Comparison of ENCODE assay signal across 18 cellular contexts in genomic region chr21:44895859-44896258, GRCh38. TPM values are rescaled to one million over a fixed set of nuclear protein-coding genes. Genes with fewer than 3 reads are reported as not detected.
DNase-seq lines count a peak whose midpoint lies in the region; ATAC-seq and TF ChIP-seq lines count a peak whose summit lies in the region.
"Had no signal": no experiment of that assay in that cellular context is flagged by ENCODE, and none has a peak within 500 bp of the region (broad histone marks: within the 10 kb centered on the region; RNA-seq: fewer than 3 reads in every experiment).

No MANE protein-coding gene starts in this region.

- no peak for ATAC-seq in Right ventricle myocardium inferior
- ATAC-seq in right cardiac atrium, result no peak
- no peak for ATAC-seq in activated CD8-positive, alpha-beta T cell treated with anti-CD3 and anti-CD28 coated beads for 36 hours
- ATAC-seq in activated T-helper 17 cell treated with anti-CD3 and anti-CD28 coated beads, Interleukin-2, amount 50 U/mL, for 72 hours (replicated peaks), result no peak

- H3K36me3 Mint-ChIP-seq in activated CD8-positive, alpha-beta T cell treated with anti-CD3 and anti-CD28 coated beads for 36 hours (ENCODE audit: low read depth), result peaks cover 33% of the 10 kb centered on the region
- peaks cover 8 to 27% (median 14%) of the 10 kb centered on the region in 3 donors for H3K36me3 Mint-ChIP-seq in immature natural killer cell
- H3K36me3 Mint-ChIP-seq in activated T-helper 17 cell treated with anti-CD3 and anti-CD28 coated beads, Interleukin-2, amount 50 U/mL, for 72 hours (ENCODE audit: low read depth), result peaks cover 81% of the 10 kb centered on the region

- WGBS in right cardiac atrium, result 88% methylated on average over 11 of the region's 11 CpGs
- 87 to 95% (median 93%) methylated on average over 11 of the region's 11 CpGs for WGBS in spleen, 5 donors

- H3K4me1 Mint-ChIP-seq in activated CD8-positive, alpha-beta T cell treated with anti-CD3 and anti-CD28 coated beads for 36 hours (ENCODE audit: low read depth), result peaks cover 19% of the 10 kb centered on the region
- peaks cover 26 to 30% of the 10 kb centered on the region in 2 donors for H3K4me1 Mint-ChIP-seq in immature natural killer cell
- H3K4me1 Mint-ChIP-seq in activated T-helper 17 cell treated with anti-CD3 and anti-CD28 coated beads, Interleukin-2, amount 50 U/mL, for 72 hours, result peaks cover 7% of the 10 kb centered on the region

- no peaks in the 10 kb centered on the region for H3K9me3 ChIP-seq in right cardiac atrium (ENCODE audit: control insufficient read depth, low read length)
- no peaks in the 10 kb centered on the region for H3K9me3 ChIP-seq in spleen
- H3K9me3 ChIP-seq: Peyer's patch had no signal

- DNase-seq in Right ventricle myocardium inferior (ENCODE audit: missing footprints) (peak; percentile 13), right cardiac atrium (no peak), immature natural killer cell (no peak), spleen (peak; percentile 70)
- DNase-seq in activated CD8-positive, alpha-beta T cell treated with anti-CD3 and anti-CD28 coated beads for 36 hours, result no peak
- DNase-seq in activated CD4-positive, alpha-beta T cell treated with anti-CD3 and anti-CD28 coated beads, Interleukin-2, amount 50 U/mL, for 4 hours, result no peak
- DNase-seq: AML-193; CD4-positive, alpha-beta memory T cell; DMS79; KG1; NCI-H1092 treated with DMSO at 0.1 percent for 48 hours; NCI-H1930; NCI-H510A; NCI-H82; Peyer's patch; SHP77 treated with DMSO at 0.1 percent for 48 hours had no signal

- peaks cover 0 to 99% (median 70%) of the 10 kb centered on the region in 6 donors for H3K36me3 ChIP-seq in spleen
- H3K36me3 ChIP-seq: Peyer's patch had no signal

- no peak overlapping the region for H3K4me3 ChIP-seq in right cardiac atrium (ENCODE audit: low read length)
- no peak overlapping the region for H3K4me3 ChIP-seq in spleen
- H3K4me3 ChIP-seq: Peyer's patch had no signal

- H3K4me3 Mint-ChIP-seq in activated CD8-positive, alpha-beta T cell treated with anti-CD3 and anti-CD28 coated beads for 36 hours, result no peak overlapping the region
- no peak overlapping the region for H3K4me3 Mint-ChIP-seq in immature natural killer cell
- H3K4me3 Mint-ChIP-seq in activated T-helper 17 cell treated with anti-CD3 and anti-CD28 coated beads, Interleukin-2, amount 50 U/mL, for 72 hours, result no peak overlapping the region
- H3K4me3 Mint-ChIP-seq: CD4-positive, alpha-beta memory T cell had no signal

- CTCF ChIA-PET in activated CD8-positive, alpha-beta T cell treated with anti-CD3 and anti-CD28 coated beads for 36 hours (lab: Charles Lee), result interaction anchor here (0.6 to 7.3 kb wide), 5 partner anchors 12 to 158 kb away, joined by 3 to 83 read pairs (median 6); no protein-coding TSS in a partner anchor

- H3K27ac ChIP-seq in right cardiac atrium (ENCODE audit: low read length) (no peak overlapping the region), spleen (peak overlapping the region in 1 of 8 donors; percentile 75)
- H3K27ac ChIP-seq: Peyer's patch had no signal

- H3K27me3 ChIP-seq in right cardiac atrium (ENCODE audit: control insufficient read depth, insufficient read depth) (no peaks in the 10 kb centered on the region), spleen (replicated peaks in 1 of 7) (no peaks in the 10 kb centered on the region)
- H3K27me3 ChIP-seq: Peyer's patch had no signal

- no peaks in the 10 kb centered on the region for H3K4me1 ChIP-seq in right cardiac atrium (ENCODE audit: control insufficient read depth, insufficient read depth, low read length)
- peaks cover 0 to 80% (median 33%) of the 10 kb centered on the region in 6 donors for H3K4me1 ChIP-seq in spleen

- no peaks in the 10 kb centered on the region for H3K27me3 Mint-ChIP-seq in activated CD8-positive, alpha-beta T cell treated with anti-CD3 and anti-CD28 coated beads for 36 hours
- peaks cover 7 to 16% (median 10%) of the 10 kb centered on the region in 3 donors for H3K27me3 Mint-ChIP-seq in immature natural killer cell (ENCODE audit: low read depth in 3 of 3)
- H3K27me3 Mint-ChIP-seq in activated T-helper 17 cell treated with anti-CD3 and anti-CD28 coated beads, Interleukin-2, amount 50 U/mL, for 72 hours, result no peaks in the 10 kb centered on the region
- H3K27me3 Mint-ChIP-seq: CD4-positive, alpha-beta memory T cell had no signal

- peak overlapping the region; percentile 61 for H3K27ac Mint-ChIP-seq in activated CD8-positive, alpha-beta T cell treated with anti-CD3 and anti-CD28 coated beads for 36 hours
- peak overlapping the region in 5 of 6 donors; percentile 3 to 46 (median 36) for H3K27ac Mint-ChIP-seq in immature natural killer cell
- H3K27ac Mint-ChIP-seq in activated T-helper 17 cell treated with anti-CD3 and anti-CD28 coated beads, Interleukin-2, amount 50 U/mL, for 72 hours, result no peak overlapping the region

- TF ChIP-seq CTCF in activated CD8-positive, alpha-beta T cell treated with anti-CD3 and anti-CD28 coated beads for 36 hours (IDR thresholded peaks at IDR 0.05), result no peak
- TF ChIP-seq CTCF in spleen (IDR thresholded peaks at IDR 0.05 in 8 of 11, conservative IDR thresholded peaks at IDR 0.05 in 3 of 11), result no peak

- POLR2A ChIA-PET in activated CD8-positive, alpha-beta T cell treated with anti-CD3 and anti-CD28 coated beads for 36 hours (lab: Charles Lee), result interaction anchor here (0.6 to 17.0 kb wide), 8 partner anchors 11 to 470 kb away, joined by 3 to 166 read pairs (median 6); partner anchors contain the start of gene PTTG1IP

- TF ChIP-seq POLR2A in spleen (IDR thresholded peaks at IDR 0.05), result no peak

- no peaks in the 10 kb centered on the region for H3K9me3 Mint-ChIP-seq in activated CD8-positive, alpha-beta T cell treated with anti-CD3 and anti-CD28 coated beads for 36 hours
- no peaks in the 10 kb centered on the region for H3K9me3 Mint-ChIP-seq in immature natural killer cell
- H3K9me3 Mint-ChIP-seq in activated T-helper 17 cell treated with anti-CD3 and anti-CD28 coated beads, Interleukin-2, amount 50 U/mL, for 72 hours, result no peaks in the 10 kb centered on the region
- H3K9me3 Mint-ChIP-seq: CD4-positive, alpha-beta memory T cell had no signal

- intact Hi-C loops in Right ventricle myocardium inferior (cut with DNase I), result no loop called here
- intact Hi-C loops in right cardiac atrium (cut with DNase I), result no loop called here
- intact Hi-C loops in activated CD8-positive, alpha-beta T cell treated with anti-CD3 and anti-CD28 coated beads for 36 hours (cut with micrococcal nuclease), result no loop called here
- intact Hi-C loops in spleen (cut with DNase I; ENCODE audit: low total_unique reads), result no loop called here

RNA-seq across cellular contexts. Expression of gene PTTG1IP, which starts 22.4 kb away (rescaled TPM):
- 160 TPM for total RNA-seq in Right ventricle myocardium inferior
- total RNA-seq in right cardiac atrium, result 100 to 1,000 TPM; 192 to 206 (median 197) TPM
- polyA plus RNA-seq in right cardiac atrium, result 172 TPM
- total RNA-seq in activated CD8-positive, alpha-beta T cell treated with anti-CD3 and anti-CD28 coated beads for 36 hours, result 10 to 100 TPM; 60.7 to 61.8 TPM
- polyA plus RNA-seq in immature natural killer cell, result 100 to 1,000 TPM in 1 of 3 donors, 10 to 100 TPM in 2; 67.7 to 103 (median 92.9) TPM
- 100 to 1,000 TPM; 121 to 189 (median 165) TPM for total RNA-seq in spleen
- polyA plus RNA-seq in spleen, result 10 to 100 TPM; 57.6 to 69.3 (median 64.9) TPM
- total RNA-seq in activated T-helper 17 cell treated with anti-CD3 and anti-CD28 coated beads, Interleukin-2, amount 50 U/mL, for 72 hours, result 10 to 100 TPM; 76.5 to 78.8 TPM

RNA-seq across cellular contexts. Expression of gene ITGB2, which starts 24.8 kb away (rescaled TPM):
- 36.7 TPM for total RNA-seq in Right ventricle myocardium inferior
- 10 to 100 TPM; 19.1 to 46.5 (median 33.7) TPM for total RNA-seq in right cardiac atrium
- polyA plus RNA-seq in right cardiac atrium, result 11.9 TPM
- 100 to 1,000 TPM; 340 to 343 TPM for total RNA-seq in activated CD8-positive, alpha-beta T cell treated with anti-CD3 and anti-CD28 coated beads for 36 hours
- polyA plus RNA-seq in immature natural killer cell, result 1,000 to 10,000 TPM; 1,416 to 2,161 (median 1,452) TPM
- 100 to 1,000 TPM; 285 to 754 (median 415) TPM for total RNA-seq in spleen
- 100 to 1,000 TPM in 2 of 3 donors, 10 to 100 TPM in 1; 92.1 to 332 (median 250) TPM for polyA plus RNA-seq in spleen
- 100 to 1,000 TPM; 240 to 302 TPM for total RNA-seq in activated T-helper 17 cell treated with anti-CD3 and anti-CD28 coated beads, Interleukin-2, amount 50 U/mL, for 72 hours
- total RNA-seq: G401 had no signal

RNA-seq across cellular contexts. Expression of gene SLX9, which starts 44.0 kb away (rescaled TPM):
- total RNA-seq in Right ventricle myocardium inferior (66.5 TPM), right cardiac atrium (10 to 100 TPM; 19.2 to 26.5 (median 24.1) TPM), spleen (10 to 100 TPM in 6 of 7 donors, 1 to 10 TPM in 1; 6.1 to 30.6 (median 26.4) TPM)
- polyA plus RNA-seq in right cardiac atrium (25.1 TPM), immature natural killer cell (10 to 100 TPM in 2 of 3 donors, 1 to 10 TPM in 1; 7.1 to 12.4 (median 11.3) TPM), spleen (10 to 100 TPM; 16.4 to 35.4 (median 28.5) TPM)
- 10 to 100 TPM; 76.0 to 76.5 TPM for total RNA-seq in activated CD8-positive, alpha-beta T cell treated with anti-CD3 and anti-CD28 coated beads for 36 hours
- total RNA-seq in activated T-helper 17 cell treated with anti-CD3 and anti-CD28 coated beads, Interleukin-2, amount 50 U/mL, for 72 hours, result 10 to 100 TPM; 28.6 to 56.7 TPM

Comparison
In these comparisons a context has a peak if more than half of its experiments do, and no peak if none do; other contexts are left out.
1. DNase-seq: peak in Right ventricle myocardium inferior (single experiment) and spleen (single experiment); none in right cardiac atrium (0 of 3), activated CD8-positive, alpha-beta T cell treated with anti-CD3 and anti-CD28 coated beads for 36 hours (single experiment), immature natural killer cell (0 of 3) and activated CD4-positive, alpha-beta T cell treated with anti-CD3 and anti-CD28 coated beads, Interleukin-2, amount 50 U/mL, for 4 hours (0 of 2).